9 cellular contexts compared by ENCODE assay signal in the genomic region with DNA sequence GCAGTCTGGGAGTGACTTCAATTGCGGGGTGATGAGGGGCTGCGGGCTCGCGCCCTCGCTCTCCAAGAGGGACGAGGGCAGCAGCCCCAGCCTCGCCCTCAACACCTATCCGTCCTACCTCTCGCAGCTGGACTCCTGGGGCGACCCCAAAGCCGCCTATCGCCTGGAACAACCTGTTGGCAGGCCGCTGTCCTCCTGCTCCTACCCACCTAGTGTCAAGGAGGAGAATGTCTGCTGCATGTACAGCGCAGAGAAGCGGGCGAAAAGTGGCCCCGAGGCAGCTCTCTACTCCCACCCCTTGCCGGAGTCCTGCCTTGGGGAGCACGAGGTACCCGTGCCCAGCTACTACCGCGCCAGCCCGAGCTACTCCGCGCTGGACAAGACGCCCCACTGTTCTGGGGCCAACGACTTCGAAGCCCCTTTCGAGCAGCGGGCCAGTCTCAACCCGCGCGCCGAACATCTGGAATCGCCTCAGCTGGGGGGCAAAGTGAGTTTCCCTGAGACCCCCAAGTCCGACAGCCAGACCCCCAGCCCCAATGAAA. TPM values are rescaled to one million over a fixed set of nuclear protein-coding genes. Genes with fewer than 3 reads are reported as not detected.
DNase-seq lines count a peak whose midpoint lies in the region; ATAC-seq, FAIRE-seq and TF ChIP-seq lines count a peak whose summit lies in the region.
"Had no signal": no experiment of that assay in that cellular context is flagged by ENCODE, and none has a peak within 500 bp of the region (broad histone marks: within the 10 kb centered on the region; RNA-seq: fewer than 3 reads in every experiment).

No MANE protein-coding gene starts in this region.

- H2AFZ ChIP-seq in SU-DHL-6 (ENCODE audit: low read depth, low read length, severe bottlenecking), result peak overlapping the region; percentile 51

- ATAC-seq in activated T-cell treated with anti-CD3 and anti-CD28 coated beads, Interleukin-2, amount 50 U/mL, for 4 hours, result peak; percentile 19 to 24
- ATAC-seq in left lobe of liver, result no peak

- no peaks in the 10 kb centered on the region for H4K20me1 ChIP-seq in SU-DHL-6 (ENCODE audit: low read depth, low read length)

- DNase-seq in activated T-cell treated with anti-CD3 and anti-CD28 coated beads, Interleukin-2, amount 50 U/mL, for 4 hours, result no peak
- no peak for DNase-seq in activated T-cell treated with anti-CD3 and anti-CD28 coated beads, Interleukin-2, amount 50 U/mL, for 1 hour
- no peak for DNase-seq in kidney
- DNase-seq in RCC 7860 (ENCODE audit: low spot score), result no peak
- DNase-seq in cortex of kidney (lab: John Stamatoyannopoulos, UW), result no peak
- DNase-seq in left lobe of liver (ENCODE audit: low spot score), result no peak
- DNase-seq: Kasumi-1 had no signal

- H3K4me1 Mint-ChIP-seq in activated T-cell treated with anti-CD3 and anti-CD28 coated beads, Interleukin-2, amount 50 U/mL, for 4 hours (ENCODE audit: low read depth), result peaks cover 31% of the 10 kb centered on the region

- H3K36me3 Mint-ChIP-seq in activated T-cell treated with anti-CD3 and anti-CD28 coated beads, Interleukin-2, amount 50 U/mL, for 4 hours (ENCODE audit: insufficient read depth), result no peaks in the 10 kb centered on the region

- FAIRE-seq in kidney (lab: Jason Lieb, UNC) (no peak), RCC 7860 (lab: Jason Lieb, UNC) (no peak)

- peaks cover 93% of the 10 kb centered on the region for H3K27me3 Mint-ChIP-seq in activated T-cell treated with anti-CD3 and anti-CD28 coated beads, Interleukin-2, amount 50 U/mL, for 4 hours (ENCODE audit: low read depth)

- H3K4me1 ChIP-seq in kidney (ENCODE audit: control insufficient read depth in 1 of 2, insufficient read depth in 1 of 2, low read depth in 1 of 2, low read length in 2 of 2) (peaks cover 10 to 21% of the 10 kb centered on the region in 2 donors), thymus (ENCODE audit: control insufficient read depth, insufficient read depth, low read length) (peaks cover 2% of the 10 kb centered on the region)

- no peaks in the 10 kb centered on the region for H3K79me2 ChIP-seq in SU-DHL-6 (ENCODE audit: insufficient read depth, low read length)

- H3F3A ChIP-seq in SU-DHL-6 (ENCODE audit: insufficient read depth), result no peaks in the 10 kb centered on the region

- no peaks in the 10 kb centered on the region for H3K36me3 ChIP-seq in SU-DHL-6 (ENCODE audit: low read length)
- no peaks in the 10 kb centered on the region for H3K36me3 ChIP-seq in kidney (ENCODE audit: control insufficient read depth in 1 of 2, insufficient read depth in 2 of 2, low read length in 2 of 2)
- no peaks in the 10 kb centered on the region for H3K36me3 ChIP-seq in thymus (ENCODE audit: control insufficient read depth, insufficient read depth)

- no peaks in the 10 kb centered on the region for H3K9me2 ChIP-seq in SU-DHL-6 (replicated peaks; ENCODE audit: insufficient read depth, low read length)

- H3K9me3 ChIP-seq in SU-DHL-6 (ENCODE audit: insufficient read depth, low read length), result no peaks in the 10 kb centered on the region
- H3K9me3 ChIP-seq in kidney (ENCODE audit: control insufficient read depth in 1 of 2, low read length in 2 of 2), result no peaks in the 10 kb centered on the region
- H3K9me3 ChIP-seq in thymus (ENCODE audit: control insufficient read depth), result peaks cover 4% of the 10 kb centered on the region

- 10% methylated on average over 36 of the region's 36 CpGs for WGBS in thymus

- intact Hi-C loops in kidney (cut with DNase I), result no loop called here

- H3K27ac ChIP-seq in SU-DHL-6 (ENCODE audit: low read depth, low read length) (no peak overlapping the region), kidney (ENCODE audit: low read depth in 2 of 2, low read length in 2 of 2) (peak overlapping the region; percentile 93 to 95), thymus (ENCODE audit: low read depth) (no peak overlapping the region)

- no peak overlapping the region for H3K9ac ChIP-seq in SU-DHL-6 (ENCODE audit: low read length)
- H3K9ac ChIP-seq in kidney (ENCODE audit: low read length in 2 of 2), result peak overlapping the region; percentile 92 to 97

- peak overlapping the region; percentile 21 for H3K4me3 Mint-ChIP-seq in activated T-cell treated with anti-CD3 and anti-CD28 coated beads, Interleukin-2, amount 50 U/mL, for 4 hours

- H3K27me3 ChIP-seq in SU-DHL-6 (ENCODE audit: low read length) (no peaks in the 10 kb centered on the region), thymus (ENCODE audit: control insufficient read depth, insufficient read depth) (peaks cover 95% of the 10 kb centered on the region)

- H3K4me3 ChIP-seq in SU-DHL-6 (ENCODE audit: insufficient read depth, low read length, poor library complexity, severe bottlenecking) (no peak overlapping the region), kidney (ENCODE audit: low read length in 2 of 2) (peak overlapping the region; percentile 80 to 86), thymus (ENCODE audit: low read length) (peak overlapping the region; percentile 33)

- TF ChIP-seq CTCF in SU-DHL-6 (IDR thresholded peaks at IDR 0.05; ENCODE audit: insufficient read depth, low read length, poor library complexity, severe bottlenecking) (no peak), kidney (IDR thresholded peaks at IDR 0.05; ENCODE audit: borderline replicate concordance, extremely low read depth, insufficient read depth) (no peak)

- peak overlapping the region; percentile 37 for H3K4me2 ChIP-seq in SU-DHL-6 (ENCODE audit: low read depth, low read length, poor library complexity, severe bottlenecking)

- no peaks in the 10 kb centered on the region for H3K9me3 Mint-ChIP-seq in activated T-cell treated with anti-CD3 and anti-CD28 coated beads, Interleukin-2, amount 50 U/mL, for 4 hours

RNA-seq across cellular contexts. Expression of a gene that starts 0.5 kb away (rescaled TPM):
- total RNA-seq in activated T-cell treated with anti-CD3 and anti-CD28 coated beads, Interleukin-2, amount 50 U/mL, for 4 hours, result not detected
- total RNA-seq in kidney, result 50.7 TPM
- polyA plus RNA-seq in kidney (ENCODE audit: insufficient read depth, low read depth, low replicate concordance), result 49.7 TPM
- polyA plus RNA-seq in thymus, result 0.14 TPM
- 0.33 TPM for total RNA-seq in left lobe of liver

RNA-seq across cellular contexts. Expression of a gene that starts 10.7 kb away (rescaled TPM):
- not detected for total RNA-seq in activated T-cell treated with anti-CD3 and anti-CD28 coated beads, Interleukin-2, amount 50 U/mL, for 4 hours
- total RNA-seq in kidney (0.76 TPM), left lobe of liver (not detected)
- polyA plus RNA-seq in kidney (ENCODE audit: insufficient read depth, low read depth, low replicate concordance) (0.52 TPM), thymus (0.25 TPM)

RNA-seq across cellular contexts. Expression of a gene that starts 12.5 kb away (rescaled TPM):
- not detected for total RNA-seq in activated T-cell treated with anti-CD3 and anti-CD28 coated beads, Interleukin-2, amount 50 U/mL, for 4 hours
- 1.4 TPM for total RNA-seq in kidney
- polyA plus RNA-seq in kidney (ENCODE audit: insufficient read depth, low read depth, low replicate concordance), result 0.75 TPM
- 0.21 TPM for polyA plus RNA-seq in thymus
- total RNA-seq in left lobe of liver, result not detected

RNA-seq across cellular contexts. Expression of a gene that starts 14.5 kb away (rescaled TPM):
- not detected for total RNA-seq in activated T-cell treated with anti-CD3 and anti-CD28 coated beads, Interleukin-2, amount 50 U/mL, for 4 hours
- 16.5 TPM for total RNA-seq in kidney
- polyA plus RNA-seq in kidney (ENCODE audit: insufficient read depth, low read depth, low replicate concordance), result 11.7 TPM
- 0.43 TPM for polyA plus RNA-seq in thymus
- total RNA-seq in left lobe of liver, result not detected

RNA-seq across cellular contexts. Expression of a gene that starts 23.4 kb away (rescaled TPM):
- not detected for total RNA-seq in activated T-cell treated with anti-CD3 and anti-CD28 coated beads, Interleukin-2, amount 50 U/mL, for 4 hours
- total RNA-seq in kidney (9.0 TPM), left lobe of liver (not detected)
- polyA plus RNA-seq in kidney (ENCODE audit: insufficient read depth, low read depth, low replicate concordance) (2.1 TPM), thymus (0.21 TPM)

Comparison
In these comparisons a context has a peak if more than half of its experiments do, and no peak if none do; other contexts are left out.
1. H3K27ac ChIP-seq: peak in kidney (2 of 2); none in SU-DHL-6 (single experiment) and thymus (single experiment).
2. RNA of a gene that starts 0.5 kb away (total RNA-seq): 50.7 TPM in kidney (single experiment); 0.33 TPM in left lobe of liver (single experiment) and not detected in activated T-cell treated with anti-CD3 and anti-CD28 coated beads, Interleukin-2, amount 50 U/mL, for 4 hours; every median in the first group is over 10 times any median in the second.